18 cellular contexts compared by ENCODE assay signal in genomic region chr2:160322320-160322719, GRCh38.
A peak's percentile ranks its signal among the peaks of the same experiment; 100 is the strongest.
DNase-seq lines count a peak whose midpoint lies in the region; ATAC-seq and TF ChIP-seq lines count a peak whose summit lies in the region.
"Had no signal": no experiment of that assay in that cellular context is flagged by ENCODE, and none has a peak within 500 bp of the region (broad histone marks: within the 10 kb centered on the region; RNA-seq: fewer than 3 reads in every experiment).

No MANE protein-coding gene starts in this region.

- peak overlapping the region; percentile 58 for H3K27ac Mint-ChIP-seq in activated T-cell treated with anti-CD3 and anti-CD28 coated beads, Interleukin-2, amount 50 U/mL, for 24 hours
- H3K27ac Mint-ChIP-seq in nephron progenitor cell = peak overlapping the region; percentile 37
- H3K27ac Mint-ChIP-seq: memory B cell, neural progenitor cell had no signal

- no peak overlapping the region for H3K4me3 ChIP-seq in KMS-11 (IDR thresholded peaks at IDR 0.05; ENCODE audit: insufficient read depth, low read depth, low read length)
- H3K4me3 ChIP-seq: colonic mucosa, neural progenitor cell, right lobe of liver, upper lobe of left lung had no signal

- DNase-seq in activated T-cell treated with anti-CD3 and anti-CD28 coated beads, Interleukin-2, amount 50 U/mL, for 24 hours = no peak
- no peak for DNase-seq in activated T-cell treated with anti-CD3 and anti-CD28 coated beads for 4 hours
- DNase-seq in nephron progenitor cell = no peak
- DNase-seq in NCI-H1105 (lab: John Stamatoyannopoulos, UW) = no peak
- no peak for DNase-seq in NCI-H1694 treated with DMSO at 0.1 percent for 48 hours (lab: John Stamatoyannopoulos, UW)
- DNase-seq: colonic mucosa; EL; glutamatergic neuron; HCEC 1CT; NCI-H187; right lobe of liver; stimulated activated CD4-positive, alpha-beta T cell treated with anti-CD3 and anti-CD28 coated beads, Interleukin-4, amount 100 ng/mL, for 1 hour; upper lobe of left lung had no signal

- no peaks in the 10 kb centered on the region for H3K27me3 Mint-ChIP-seq in activated T-cell treated with anti-CD3 and anti-CD28 coated beads, Interleukin-2, amount 50 U/mL, for 24 hours
- no peaks in the 10 kb centered on the region for H3K27me3 Mint-ChIP-seq in nephron progenitor cell (ENCODE audit: low read depth, poor library complexity)
- H3K27me3 Mint-ChIP-seq: memory B cell had no signal

- no peak for TF ChIP-seq CTCF in KMS-11 (conservative IDR thresholded peaks at IDR 0.05; ENCODE audit: low read depth, low read length)
- no peak for TF ChIP-seq CTCF in nephron progenitor cell (IDR thresholded peaks at IDR 0.05)

- peaks cover 69% of the 10 kb centered on the region for H3K4me1 ChIP-seq in KMS-11 (ENCODE audit: low read depth, poor library complexity, severe bottlenecking)

- no peaks in the 10 kb centered on the region for H3K27me3 ChIP-seq in KMS-11 (ENCODE audit: insufficient read depth, low read depth)
- H3K27me3 ChIP-seq: colonic mucosa, neural progenitor cell, right lobe of liver, upper lobe of left lung had no signal

- peaks cover 9% of the 10 kb centered on the region for H3K36me3 Mint-ChIP-seq in activated T-cell treated with anti-CD3 and anti-CD28 coated beads, Interleukin-2, amount 50 U/mL, for 24 hours (ENCODE audit: low read depth)
- H3K36me3 Mint-ChIP-seq in nephron progenitor cell (ENCODE audit: low read depth) = peaks cover 20% of the 10 kb centered on the region
- H3K36me3 Mint-ChIP-seq: memory B cell, neural progenitor cell had no signal

- no peaks in the 10 kb centered on the region for H3K79me2 ChIP-seq in KMS-11 (ENCODE audit: insufficient read depth, low read depth)

- peak overlapping the region; percentile 52 for H3K4me2 ChIP-seq in KMS-11
- H3K4me2 ChIP-seq: neural progenitor cell had no signal

- H3K9me3 Mint-ChIP-seq in activated T-cell treated with anti-CD3 and anti-CD28 coated beads, Interleukin-2, amount 50 U/mL, for 24 hours = no peaks in the 10 kb centered on the region
- no peaks in the 10 kb centered on the region for H3K9me3 Mint-ChIP-seq in nephron progenitor cell
- H3K9me3 Mint-ChIP-seq: memory B cell, neural progenitor cell had no signal

- no peak overlapping the region for H3K9ac ChIP-seq in KMS-11
- H3K9ac ChIP-seq: neural progenitor cell had no signal

- no peak overlapping the region for H3K4me3 Mint-ChIP-seq in activated T-cell treated with anti-CD3 and anti-CD28 coated beads, Interleukin-2, amount 50 U/mL, for 24 hours
- no peak overlapping the region for H3K4me3 Mint-ChIP-seq in nephron progenitor cell
- H3K4me3 Mint-ChIP-seq: memory B cell, neural progenitor cell had no signal

- H4K20me1 ChIP-seq in KMS-11 (ENCODE audit: insufficient read depth) = no peaks in the 10 kb centered on the region

- H3K4me1 Mint-ChIP-seq in activated T-cell treated with anti-CD3 and anti-CD28 coated beads, Interleukin-2, amount 50 U/mL, for 24 hours (ENCODE audit: low read depth) = peaks cover 84% of the 10 kb centered on the region
- peaks cover 57% of the 10 kb centered on the region for H3K4me1 Mint-ChIP-seq in nephron progenitor cell

- H3K36me3 ChIP-seq in KMS-11 (ENCODE audit: insufficient read depth) = no peaks in the 10 kb centered on the region
- H3K36me3 ChIP-seq: colonic mucosa, neural progenitor cell, right lobe of liver had no signal

- no peak overlapping the region for H2AFZ ChIP-seq in KMS-11 (ENCODE audit: low read depth)
- H2AFZ ChIP-seq: neural progenitor cell had no signal

- H3K27ac ChIP-seq in KMS-11 = no peak overlapping the region
- H3K27ac ChIP-seq: colonic mucosa, neural progenitor cell, right lobe of liver, upper lobe of left lung had no signal

- peak; percentile 77 for ATAC-seq in GM19455 (IDR thresholded peaks at IDR 0.05; ENCODE audit: unreplicated experiment)
- no peak for ATAC-seq in GM18909 (IDR thresholded peaks at IDR 0.05; ENCODE audit: poor library complexity, unreplicated experiment)
- ATAC-seq: right lobe of liver had no signal
